In genomic region chr1:198729195-198729863, GRCh38 we compare ENCODE assay signal across 24 cellular contexts.
A peak's percentile ranks its signal among the peaks of the same experiment; 100 is the strongest.
DNase-seq lines count a peak whose midpoint lies in the region; ATAC-seq lines count a peak whose summit lies in the region.
"Had no signal": no experiment of that assay in that cellular context is flagged by ENCODE, and none has a peak within 500 bp of the region (broad histone marks: within the 10 kb centered on the region; RNA-seq: fewer than 3 reads in every experiment).

No MANE protein-coding gene starts in this region.

- H3K4me3 Mint-ChIP-seq in activated T-cell treated with anti-CD3 and anti-CD28 coated beads, Interleukin-2, amount 50 U/mL, for 72 hours, result no peak overlapping the region
- H3K4me3 Mint-ChIP-seq in T-helper 17 cell, result no peak overlapping the region
- H3K4me3 Mint-ChIP-seq in central memory CD8-positive, alpha-beta T cell, result no peak overlapping the region
- H3K4me3 Mint-ChIP-seq in stimulated activated effector memory CD8-positive, alpha-beta T cell treated with anti-CD3 and anti-CD28 coated beads, Interleukin-12 subunit alpha, Interleukin-12 subunit beta, amount 100 ng/mL, for 72 hours, result no peak overlapping the region
- H3K4me3 Mint-ChIP-seq: activated CD8-positive, alpha-beta memory T cell treated with anti-CD3 and anti-CD28 coated beads, Interleukin-2, amount 10 ng/mL, durations not matched to agents 7 days and 5 days had no signal

- DNase-seq in activated T-cell treated with anti-CD3 and anti-CD28 coated beads, Interleukin-2, amount 50 U/mL, for 72 hours, result no peak
- no peak for DNase-seq in activated T-cell treated with anti-CD3 and anti-CD28 coated beads, Interleukin-2, amount 50 U/mL, for 1 hour
- DNase-seq in T-helper 17 cell (no peak), left lobe of liver (ENCODE audit: low spot score) (no peak), hepatic stellate cell (ENCODE audit: low spot score) (no peak)
- no peak for DNase-seq in central memory CD8-positive, alpha-beta T cell (ENCODE audit: low spot score in 2 of 2)
- no peak for DNase-seq in stimulated activated effector memory CD8-positive, alpha-beta T cell treated with anti-CD3 and anti-CD28 coated beads, Interleukin-12 subunit alpha, Interleukin-12 subunit beta, amount 100 ng/mL, for 72 hours (ENCODE audit: low spot score in 2 of 2)
- DNase-seq: activated CD4-positive, CD25-positive, alpha-beta regulatory T cell treated with anti-CD3 and anti-CD28 coated beads, Interleukin-2, amount 50 U/mL, for 72 hours; activated CD8-positive, alpha-beta memory T cell treated with anti-CD3 and anti-CD28 coated beads, Interleukin-2, amount 10 ng/mL, durations not matched to agents 7 days and 5 days; activated effector memory CD4-positive, alpha-beta T cell treated with Interleukin-2 at 50 U/mL for 16 hours; glutamatergic neuron; IMR-90; kidney glomerular epithelial cell; NCI-H1092 treated with DMSO at 0.1 percent for 48 hours; NCI-H187 treated with DMSO at 0.1 percent for 48 hours; NCI-H526; SIG-M5; stimulated activated CD4-positive, alpha-beta T cell treated with anti-CD3 and anti-CD28 coated beads, Interleukin-2, amount 100 ng/mL, for 24 hours; SW 1271 had no signal

- H3K9me3 ChIP-seq in T-helper 17 cell (ENCODE audit: control insufficient read depth, low read length, poor library complexity, severe bottlenecking), result no peaks in the 10 kb centered on the region
- H3K9me3 ChIP-seq: BLaER1, thoracic aorta, vagina had no signal

- ATAC-seq in activated T-cell treated with anti-CD3 and anti-CD28 coated beads, Interleukin-2, amount 50 U/mL, for 72 hours (replicated peaks in 1 of 2), result no peak
- ATAC-seq in T-helper 17 cell (no peak), left lobe of liver (no peak), GM21723 (IDR thresholded peaks at IDR 0.05; ENCODE audit: unreplicated experiment) (no peak)
- no peak for ATAC-seq in central memory CD8-positive, alpha-beta T cell (replicated peaks; ENCODE audit: extremely low read depth, poor library complexity, severe bottlenecking)
- no peak for ATAC-seq in stimulated activated effector memory CD8-positive, alpha-beta T cell treated with anti-CD3 and anti-CD28 coated beads, Interleukin-12 subunit alpha, Interleukin-12 subunit beta, amount 100 ng/mL, for 72 hours
- ATAC-seq: activated CD8-positive, alpha-beta memory T cell treated with anti-CD3 and anti-CD28 coated beads, Interleukin-2, amount 10 ng/mL, durations not matched to agents 7 days and 5 days; Panc1 had no signal

- peaks cover 24 to 56% of the 10 kb centered on the region in 2 donors for H3K36me3 Mint-ChIP-seq in activated T-cell treated with anti-CD3 and anti-CD28 coated beads, Interleukin-2, amount 50 U/mL, for 72 hours (ENCODE audit: insufficient read depth in 2 of 2)
- peaks cover 13% of the 10 kb centered on the region for H3K36me3 Mint-ChIP-seq in T-helper 17 cell (ENCODE audit: low read depth)
- H3K36me3 Mint-ChIP-seq in central memory CD8-positive, alpha-beta T cell (ENCODE audit: insufficient read depth), result peaks cover 76% of the 10 kb centered on the region
- H3K36me3 Mint-ChIP-seq in stimulated activated effector memory CD8-positive, alpha-beta T cell treated with anti-CD3 and anti-CD28 coated beads, Interleukin-12 subunit alpha, Interleukin-12 subunit beta, amount 100 ng/mL, for 72 hours, result no peaks in the 10 kb centered on the region

- peaks cover 60% of the 10 kb centered on the region for H3K4me1 Mint-ChIP-seq in activated T-cell treated with anti-CD3 and anti-CD28 coated beads, Interleukin-2, amount 50 U/mL, for 72 hours (ENCODE audit: low read depth)
- peaks cover 41% of the 10 kb centered on the region for H3K4me1 Mint-ChIP-seq in T-helper 17 cell
- peaks cover 70% of the 10 kb centered on the region for H3K4me1 Mint-ChIP-seq in central memory CD8-positive, alpha-beta T cell
- H3K4me1 Mint-ChIP-seq in stimulated activated effector memory CD8-positive, alpha-beta T cell treated with anti-CD3 and anti-CD28 coated beads, Interleukin-12 subunit alpha, Interleukin-12 subunit beta, amount 100 ng/mL, for 72 hours, result peaks cover 54% of the 10 kb centered on the region

- no peaks in the 10 kb centered on the region for H3K27me3 Mint-ChIP-seq in activated T-cell treated with anti-CD3 and anti-CD28 coated beads, Interleukin-2, amount 50 U/mL, for 72 hours (ENCODE audit: low read depth)
- H3K27me3 Mint-ChIP-seq in T-helper 17 cell, result no peaks in the 10 kb centered on the region
- H3K27me3 Mint-ChIP-seq in central memory CD8-positive, alpha-beta T cell, result no peaks in the 10 kb centered on the region
- H3K27me3 Mint-ChIP-seq: activated CD8-positive, alpha-beta memory T cell treated with anti-CD3 and anti-CD28 coated beads, Interleukin-2, amount 10 ng/mL, durations not matched to agents 7 days and 5 days had no signal

- no peaks in the 10 kb centered on the region for H3K9me3 Mint-ChIP-seq in activated T-cell treated with anti-CD3 and anti-CD28 coated beads, Interleukin-2, amount 50 U/mL, for 72 hours
- no peaks in the 10 kb centered on the region for H3K9me3 Mint-ChIP-seq in central memory CD8-positive, alpha-beta T cell
- no peaks in the 10 kb centered on the region for H3K9me3 Mint-ChIP-seq in stimulated activated effector memory CD8-positive, alpha-beta T cell treated with anti-CD3 and anti-CD28 coated beads, Interleukin-12 subunit alpha, Interleukin-12 subunit beta, amount 100 ng/mL, for 72 hours

- peak overlapping the region; percentile 4 for H3K27ac Mint-ChIP-seq in activated T-cell treated with anti-CD3 and anti-CD28 coated beads, Interleukin-2, amount 50 U/mL, for 72 hours
- peak overlapping the region; percentile 72 for H3K27ac Mint-ChIP-seq in T-helper 17 cell
- H3K27ac Mint-ChIP-seq in central memory CD8-positive, alpha-beta T cell (ENCODE audit: low read depth), result peak overlapping the region; percentile 84
- H3K27ac Mint-ChIP-seq in stimulated activated effector memory CD8-positive, alpha-beta T cell treated with anti-CD3 and anti-CD28 coated beads, Interleukin-12 subunit alpha, Interleukin-12 subunit beta, amount 100 ng/mL, for 72 hours, result peak overlapping the region; percentile 81
- H3K27ac Mint-ChIP-seq: activated CD8-positive, alpha-beta memory T cell treated with anti-CD3 and anti-CD28 coated beads, Interleukin-2, amount 10 ng/mL, durations not matched to agents 7 days and 5 days had no signal

Comparison
In these comparisons a context has a peak if more than half of its experiments do, and no peak if none do; other contexts are left out.
1. H3K27ac Mint-ChIP-seq: peak in every context shown above with its lines; median percentile 84 in central memory CD8-positive, alpha-beta T cell; 81 in stimulated activated effector memory CD8-positive, alpha-beta T cell treated with anti-CD3 and anti-CD28 coated beads, Interleukin-12 subunit alpha, Interleukin-12 subunit beta, amount 100 ng/mL, for 72 hours; 72 in T-helper 17 cell; 4 in activated T-cell treated with anti-CD3 and anti-CD28 coated beads, Interleukin-2, amount 50 U/mL, for 72 hours.